In the genomic region with DNA sequence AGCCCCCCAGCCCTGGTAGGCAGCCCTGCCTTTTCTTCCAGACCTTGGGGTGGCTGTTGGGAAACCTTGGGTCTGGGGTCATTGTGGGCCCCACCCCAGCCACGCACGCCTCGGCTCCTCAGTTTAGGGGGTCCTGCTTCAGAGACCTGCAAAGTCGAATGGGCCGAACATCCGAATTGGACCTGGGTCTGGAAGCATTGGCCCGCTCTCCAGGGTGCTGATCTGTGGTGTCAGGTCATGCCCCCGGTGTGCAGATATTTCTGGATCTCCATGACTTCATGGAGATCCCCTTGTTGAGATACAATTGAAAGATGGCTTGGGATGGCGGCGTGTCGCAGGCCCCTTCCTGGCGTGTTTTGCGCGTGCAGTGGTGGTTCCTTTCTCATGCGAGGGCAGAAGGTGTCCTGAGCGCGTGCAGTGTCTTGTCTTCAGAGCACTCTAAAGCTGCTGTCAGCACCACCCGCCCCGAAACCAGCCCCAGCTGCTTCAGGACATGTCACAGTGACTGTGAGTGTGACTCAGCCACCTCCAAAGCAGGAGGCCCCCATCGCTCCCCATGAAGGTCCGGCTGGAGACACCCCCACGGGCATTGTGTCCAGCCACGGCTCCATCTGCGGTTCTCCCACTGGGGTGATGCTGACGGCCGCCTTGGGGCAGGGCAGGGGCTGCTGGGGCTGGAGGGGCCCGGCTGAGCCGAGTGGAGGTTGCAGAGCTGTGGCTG, we compare ENCODE assay signal across 21 cellular contexts.
DNase-seq lines count a peak whose midpoint lies in the region; ATAC-seq and TF ChIP-seq lines count a peak whose summit lies in the region.
"Had no signal": no experiment of that assay in that cellular context is flagged by ENCODE, and none has a peak within 500 bp of the region (broad histone marks: within the 10 kb centered on the region; RNA-seq: fewer than 3 reads in every experiment).

No MANE protein-coding gene starts in this region.

- peak overlapping the region; percentile 28 for H3K27ac Mint-ChIP-seq in glutamatergic neuron (ENCODE audit: unreplicated experiment)
- no peak overlapping the region for H3K27ac Mint-ChIP-seq in activated CD4-positive, alpha-beta T cell treated with anti-CD3 and anti-CD28 coated beads, Interleukin-2, amount 10 ng/mL, durations not matched to agents 7 days and 5 days

- no peak for TF ChIP-seq POLR2A in right lobe of liver (IDR thresholded peaks at IDR 0.05)

- WGBS in liver = 97% methylated on average over 28 of the region's 28 CpGs
- WGBS in right lobe of liver (ENCODE audit: insufficient coverage, low coverage, low lambda C conversion rate, missing lambda C conversion rate) = no CpG with 5 or more reads among the region's 28 CpGs

- peaks cover 17% of the 10 kb centered on the region for H3K4me1 Mint-ChIP-seq in glutamatergic neuron (ENCODE audit: low read depth, unreplicated experiment)
- peaks cover 4% of the 10 kb centered on the region for H3K4me1 Mint-ChIP-seq in activated CD4-positive, alpha-beta T cell treated with anti-CD3 and anti-CD28 coated beads, Interleukin-2, amount 10 ng/mL, durations not matched to agents 7 days and 5 days

- no peak for TF ChIP-seq RAD21 in liver (IDR thresholded peaks at IDR 0.05)

- TF ChIP-seq CTCF in liver (IDR thresholded peaks at IDR 0.05; ENCODE audit: low read depth, low read length, missing input control) (no peak), right lobe of liver (IDR thresholded peaks at IDR 0.05) (no peak), glutamatergic neuron (IDR thresholded peaks at IDR 0.05; ENCODE audit: partially characterized antibody, unreplicated experiment) (no peak)

- peaks cover 20% of the 10 kb centered on the region for H3K9me3 Mint-ChIP-seq in glutamatergic neuron (ENCODE audit: unreplicated experiment)
- no peaks in the 10 kb centered on the region for H3K9me3 Mint-ChIP-seq in activated CD4-positive, alpha-beta T cell treated with anti-CD3 and anti-CD28 coated beads, Interleukin-2, amount 10 ng/mL, durations not matched to agents 7 days and 5 days
- H3K9me3 Mint-ChIP-seq: CD4-positive, CD25-positive, alpha-beta regulatory T cell had no signal

- no peak overlapping the region for H3K9ac ChIP-seq in liver (ENCODE audit: low read depth in 1 of 2, low read length in 2 of 2)

- POLR2A ChIA-PET in activated CD4-positive, alpha-beta T cell treated with anti-CD3 and anti-CD28 coated beads, Interleukin-2, amount 10 ng/mL, durations not matched to agents 7 days and 5 days (lab: Charles Lee) = no interaction called here

- H3K27me3 Mint-ChIP-seq in glutamatergic neuron (ENCODE audit: unreplicated experiment) = peaks cover 18% of the 10 kb centered on the region
- H3K27me3 Mint-ChIP-seq in activated CD4-positive, alpha-beta T cell treated with anti-CD3 and anti-CD28 coated beads, Interleukin-2, amount 10 ng/mL, durations not matched to agents 7 days and 5 days = no peaks in the 10 kb centered on the region
- H3K27me3 Mint-ChIP-seq: CD4-positive, CD25-positive, alpha-beta regulatory T cell had no signal

- no peak overlapping the region for H3K4me3 ChIP-seq in liver (ENCODE audit: low read depth in 1 of 3, low read length in 3 of 3)
- no peak overlapping the region for H3K4me3 ChIP-seq in right lobe of liver
- H3K4me3 ChIP-seq: PC-9 had no signal

- CTCF ChIA-PET in activated CD4-positive, alpha-beta T cell treated with anti-CD3 and anti-CD28 coated beads, Interleukin-2, amount 10 ng/mL, durations not matched to agents 7 days and 5 days (lab: Charles Lee) = no interaction called here

- no peak overlapping the region for H3K4me3 Mint-ChIP-seq in glutamatergic neuron (ENCODE audit: unreplicated experiment)
- H3K4me3 Mint-ChIP-seq in activated CD4-positive, alpha-beta T cell treated with anti-CD3 and anti-CD28 coated beads, Interleukin-2, amount 10 ng/mL, durations not matched to agents 7 days and 5 days = no peak overlapping the region
- H3K4me3 Mint-ChIP-seq: CD4-positive, CD25-positive, alpha-beta regulatory T cell had no signal

- H3K4me1 ChIP-seq in liver (ENCODE audit: control insufficient read depth in 4 of 4, insufficient read depth in 4 of 4, low read length in 3 of 4) (peaks cover 0 to 1% (median 0%) of the 10 kb centered on the region in 4 donors), right lobe of liver (no peaks in the 10 kb centered on the region)

- no peaks in the 10 kb centered on the region for H3K9me3 ChIP-seq in liver (ENCODE audit: control insufficient read depth in 4 of 4, low read length in 3 of 4)
- H3K9me3 ChIP-seq in right lobe of liver = no peaks in the 10 kb centered on the region
- H3K9me3 ChIP-seq: BE2C had no signal

- H3K36me3 Mint-ChIP-seq in glutamatergic neuron (ENCODE audit: unreplicated experiment) = no peaks in the 10 kb centered on the region
- H3K36me3 Mint-ChIP-seq in activated CD4-positive, alpha-beta T cell treated with anti-CD3 and anti-CD28 coated beads, Interleukin-2, amount 10 ng/mL, durations not matched to agents 7 days and 5 days (ENCODE audit: low read depth) = peaks cover 7% of the 10 kb centered on the region

- no peak overlapping the region for H3K27ac ChIP-seq in liver (ENCODE audit: low read depth in 1 of 2, low read length in 2 of 2)
- H3K27ac ChIP-seq in right lobe of liver = no peak overlapping the region
- H3K27ac ChIP-seq: PC-9 had no signal

- H3K27me3 ChIP-seq in liver (ENCODE audit: control insufficient read depth in 4 of 4, insufficient read depth in 4 of 4, low read length in 3 of 4) = no peaks in the 10 kb centered on the region
- no peaks in the 10 kb centered on the region for H3K27me3 ChIP-seq in right lobe of liver
- H3K27me3 ChIP-seq: BE2C had no signal

- DNase-seq in right lobe of liver = no peak
- peak; percentile 30 for DNase-seq in RKO (ENCODE audit: low spot score)
- DNase-seq in glutamatergic neuron = no peak
- no peak for DNase-seq in NCI-H510A (lab: John Stamatoyannopoulos, UW)
- DNase-seq in activated CD4-positive, alpha-beta T cell treated with anti-CD3 and anti-CD28 coated beads, Interleukin-2, amount 10 ng/mL, durations not matched to agents 7 days and 5 days = no peak
- DNase-seq in stimulated activated CD4-positive, alpha-beta T cell treated with anti-CD3 and anti-CD28 coated beads, Interleukin-4, amount 100 ng/mL, for 1 hour = no peak
- no peak for DNase-seq in NCI-H146 (lab: John Stamatoyannopoulos, UW)
- DNase-seq: BE2C; CD4-positive, CD25-positive, alpha-beta regulatory T cell; DMS79; H7; KBM-7; NCI-H1092 treated with DMSO at 0.1 percent for 48 hours; NCI-H1436 treated with DMSO at 0.1 percent for 48 hours; NCI-H2029; NCI-H2227 treated with DMSO at 0.1 percent for 48 hours; NCI-H510A treated with DMSO at 0.1 percent for 48 hours; NCI-H748 treated with DMSO at 0.1 percent for 48 hours; PC-9; T-helper 1 cell had no signal

- intact Hi-C loops in right lobe of liver (cut with DNase I) = no loop called here

- no peak for ATAC-seq in right lobe of liver

- H3K36me3 ChIP-seq in liver (ENCODE audit: control insufficient read depth in 4 of 4, insufficient read depth in 3 of 4, low read depth in 1 of 4, low read length in 3 of 4) (peaks cover 10 to 57% (median 25%) of the 10 kb centered on the region in 4 donors), right lobe of liver (peaks cover 0 to 76% (median 2%) of the 10 kb centered on the region in 4 donors)

TF ChIP-seq in liver, 16 proteins besides CTCF, POLR2A, EP300 and RAD21:
- TF ChIP-seq, protein P1, sequence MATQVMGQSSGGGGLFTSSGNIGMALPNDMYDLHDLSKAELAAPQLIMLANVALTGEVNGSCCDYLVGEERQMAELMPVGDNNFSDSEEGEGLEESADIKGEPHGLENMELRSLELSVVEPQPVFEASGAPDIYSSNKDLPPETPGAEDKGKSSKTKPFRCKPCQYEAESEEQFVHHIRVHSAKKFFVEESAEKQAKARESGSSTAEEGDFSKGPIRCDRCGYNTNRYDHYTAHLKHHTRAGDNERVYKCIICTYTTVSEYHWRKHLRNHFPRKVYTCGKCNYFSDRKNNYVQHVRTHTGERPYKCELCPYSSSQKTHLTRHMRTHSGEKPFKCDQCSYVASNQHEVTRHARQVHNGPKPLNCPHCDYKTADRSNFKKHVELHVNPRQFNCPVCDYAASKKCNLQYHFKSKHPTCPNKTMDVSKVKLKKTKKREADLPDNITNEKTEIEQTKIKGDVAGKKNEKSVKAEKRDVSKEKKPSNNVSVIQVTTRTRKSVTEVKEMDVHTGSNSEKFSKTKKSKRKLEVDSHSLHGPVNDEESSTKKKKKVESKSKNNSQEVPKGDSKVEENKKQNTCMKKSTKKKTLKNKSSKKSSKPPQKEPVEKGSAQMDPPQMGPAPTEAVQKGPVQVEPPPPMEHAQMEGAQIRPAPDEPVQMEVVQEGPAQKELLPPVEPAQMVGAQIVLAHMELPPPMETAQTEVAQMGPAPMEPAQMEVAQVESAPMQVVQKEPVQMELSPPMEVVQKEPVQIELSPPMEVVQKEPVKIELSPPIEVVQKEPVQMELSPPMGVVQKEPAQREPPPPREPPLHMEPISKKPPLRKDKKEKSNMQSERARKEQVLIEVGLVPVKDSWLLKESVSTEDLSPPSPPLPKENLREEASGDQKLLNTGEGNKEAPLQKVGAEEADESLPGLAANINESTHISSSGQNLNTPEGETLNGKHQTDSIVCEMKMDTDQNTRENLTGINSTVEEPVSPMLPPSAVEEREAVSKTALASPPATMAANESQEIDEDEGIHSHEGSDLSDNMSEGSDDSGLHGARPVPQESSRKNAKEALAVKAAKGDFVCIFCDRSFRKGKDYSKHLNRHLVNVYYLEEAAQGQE (IDR thresholded peaks at IDR 0.05) = peak; percentile 42
- TF ChIP-seq JUND (IDR thresholded peaks at IDR 0.05) (no peak), HNF4A (conservative IDR thresholded peaks at IDR 0.05) (no peak)
